Comparison of ENCODE assay signal across 1 cellular context in the genomic region with DNA sequence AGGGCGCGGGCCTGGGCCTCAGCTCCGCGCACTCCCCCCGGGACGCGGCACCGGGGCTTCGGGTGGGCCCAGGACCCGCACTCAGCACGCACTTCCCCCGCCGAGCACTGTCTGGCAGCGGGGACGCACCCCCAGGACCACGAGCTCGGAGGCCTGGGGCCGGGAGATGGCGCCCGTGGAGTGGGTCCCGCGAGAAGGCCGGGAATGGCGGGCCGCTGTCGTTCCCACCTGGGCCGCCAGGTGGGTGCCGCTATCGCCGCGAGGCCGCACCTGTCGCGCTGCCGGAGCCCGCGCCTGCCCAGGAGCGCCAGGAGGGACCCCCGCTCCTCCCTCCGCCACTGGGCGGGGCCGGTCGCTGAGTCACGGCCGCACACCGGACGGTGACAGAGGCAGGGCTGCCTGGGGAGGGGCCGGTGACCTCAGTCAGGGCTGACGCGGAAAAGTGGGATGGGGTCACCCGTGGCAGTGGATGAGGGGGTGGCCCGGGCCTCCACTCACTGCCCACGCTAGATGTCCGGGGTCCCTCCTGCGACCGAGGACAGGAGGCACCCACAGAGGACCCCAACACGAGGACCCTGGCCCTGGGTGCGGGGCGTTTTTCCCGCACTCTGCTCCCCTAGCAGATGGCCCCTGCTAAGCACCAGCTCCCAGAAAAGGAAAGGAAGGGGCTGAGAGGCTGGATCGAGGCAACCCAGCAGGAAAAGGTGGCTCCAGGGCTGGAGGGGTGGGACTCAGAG.
TF ChIP-seq lines count a peak whose summit lies in the region.

No MANE protein-coding gene starts in this region.

TF ChIP-seq in K562, 482 proteins besides CTCF, POLR2A, EP300 and RAD21 (continued from another document and continues in another):
- TF ChIP-seq, protein P1, sequence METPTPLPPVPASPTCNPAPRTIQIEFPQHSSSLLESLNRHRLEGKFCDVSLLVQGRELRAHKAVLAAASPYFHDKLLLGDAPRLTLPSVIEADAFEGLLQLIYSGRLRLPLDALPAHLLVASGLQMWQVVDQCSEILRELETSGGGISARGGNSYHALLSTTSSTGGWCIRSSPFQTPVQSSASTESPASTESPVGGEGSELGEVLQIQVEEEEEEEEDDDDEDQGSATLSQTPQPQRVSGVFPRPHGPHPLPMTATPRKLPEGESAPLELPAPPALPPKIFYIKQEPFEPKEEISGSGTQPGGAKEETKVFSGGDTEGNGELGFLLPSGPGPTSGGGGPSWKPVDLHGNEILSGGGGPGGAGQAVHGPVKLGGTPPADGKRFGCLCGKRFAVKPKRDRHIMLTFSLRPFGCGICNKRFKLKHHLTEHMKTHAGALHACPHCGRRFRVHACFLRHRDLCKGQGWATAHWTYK (CRISPR knock-in tag; IDR thresholded peaks at IDR 0.05), result no peak; the same call in 1 of the 2 replicates
- TF ChIP-seq ZFPM2 (CRISPR knock-in tag; IDR thresholded peaks at IDR 0.05) (no peak), NFIC (IDR thresholded peaks at IDR 0.05) (no peak), DIDO1 (tag; IDR thresholded peaks at IDR 0.05; ENCODE audit: low read depth) (no peak), SMARCA5 (IDR thresholded peaks at IDR 0.05) (no peak), STAG1 (CRISPR knock-in tag; IDR thresholded peaks at IDR 0.05; ENCODE audit: borderline replicate concordance) (0 out of 2 replicates have a peak, but pooled peaks have one; percentile 6), BMI1 (IDR thresholded peaks at IDR 0.05; ENCODE audit: low read length) (no peak), PTRF (tag; IDR thresholded peaks at IDR 0.05) (no peak), SRF (CRISPR knock-in tag; IDR thresholded peaks at IDR 0.05) (no peak), ZNF644 (tag; IDR thresholded peaks at IDR 0.05; ENCODE audit: low read depth) (no peak), MECOM (CRISPR knock-in tag; IDR thresholded peaks at IDR 0.05) (no peak), ZNF217 (CRISPR knock-in tag; IDR thresholded peaks at IDR 0.05) (no peak), NR2C2 (CRISPR knock-in tag; IDR thresholded peaks at IDR 0.05) (no peak), NR2C2 (tag; IDR thresholded peaks at IDR 0.05) (no peak), SMC3 (conservative IDR thresholded peaks at IDR 0.05; ENCODE audit: insufficient read depth, low read depth, low read length) (no peak), TAF9B (IDR thresholded peaks at IDR 0.05; ENCODE audit: partially characterized antibody) (no peak), ASH1L (IDR thresholded peaks at IDR 0.05; ENCODE audit: borderline replicate concordance, low read depth, partially characterized antibody) (no peak), C11orf30 (IDR thresholded peaks at IDR 0.05; ENCODE audit: low read depth) (peak; percentile 77), WHSC1 (IDR thresholded peaks at IDR 0.05; ENCODE audit: low read length) (no peak), ZBTB1 (CRISPR knock-in tag; IDR thresholded peaks at IDR 0.05; ENCODE audit: borderline replicate concordance, low read depth) (no peak; the same call in 1 of the 2 replicates), PCBP1 (IDR thresholded peaks at IDR 0.05; ENCODE audit: low read depth, low read length, poor library complexity, severe bottlenecking) (peak; percentile 75), ZBTB17 (CRISPR knock-in tag; IDR thresholded peaks at IDR 0.05) (no peak), SIRT6 (IDR thresholded peaks at IDR 0.05; ENCODE audit: low read depth, low read length) (no peak), LEF1 (IDR thresholded peaks at IDR 0.05) (no peak), TEAD4 (IDR thresholded peaks at IDR 0.05; ENCODE audit: low read length) (no peak), TEAD4 (CRISPR knock-in tag; IDR thresholded peaks at IDR 0.05; ENCODE audit: borderline replicate concordance) (no peak), HDAC8 (tag; IDR thresholded peaks at IDR 0.05) (no peak), RBM22 (IDR thresholded peaks at IDR 0.05; ENCODE audit: low read depth, low read length, poor library complexity, severe bottlenecking) (no peak), ZNF354B (CRISPR knock-in tag; IDR thresholded peaks at IDR 0.05) (no peak), ELF1 (tag; IDR thresholded peaks at IDR 0.05) (no peak)
- TF ChIP-seq, protein P2, sequence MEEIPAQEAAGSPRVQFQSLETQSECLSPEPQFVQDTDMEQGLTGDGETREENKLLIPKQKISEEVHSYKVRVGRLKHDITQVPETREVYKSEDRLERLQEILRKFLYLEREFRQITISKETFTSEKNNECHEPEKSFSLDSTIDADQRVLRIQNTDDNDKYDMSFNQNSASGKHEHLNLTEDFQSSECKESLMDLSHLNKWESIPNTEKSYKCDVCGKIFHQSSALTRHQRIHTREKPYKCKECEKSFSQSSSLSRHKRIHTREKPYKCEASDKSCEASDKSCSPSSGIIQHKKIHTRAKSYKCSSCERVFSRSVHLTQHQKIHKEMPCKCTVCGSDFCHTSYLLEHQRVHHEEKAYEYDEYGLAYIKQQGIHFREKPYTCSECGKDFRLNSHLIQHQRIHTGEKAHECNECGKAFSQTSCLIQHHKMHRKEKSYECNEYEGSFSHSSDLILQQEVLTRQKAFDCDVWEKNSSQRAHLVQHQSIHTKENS (CRISPR knock-in tag; IDR thresholded peaks at IDR 0.05), result no peak
- TF ChIP-seq, protein P3, sequence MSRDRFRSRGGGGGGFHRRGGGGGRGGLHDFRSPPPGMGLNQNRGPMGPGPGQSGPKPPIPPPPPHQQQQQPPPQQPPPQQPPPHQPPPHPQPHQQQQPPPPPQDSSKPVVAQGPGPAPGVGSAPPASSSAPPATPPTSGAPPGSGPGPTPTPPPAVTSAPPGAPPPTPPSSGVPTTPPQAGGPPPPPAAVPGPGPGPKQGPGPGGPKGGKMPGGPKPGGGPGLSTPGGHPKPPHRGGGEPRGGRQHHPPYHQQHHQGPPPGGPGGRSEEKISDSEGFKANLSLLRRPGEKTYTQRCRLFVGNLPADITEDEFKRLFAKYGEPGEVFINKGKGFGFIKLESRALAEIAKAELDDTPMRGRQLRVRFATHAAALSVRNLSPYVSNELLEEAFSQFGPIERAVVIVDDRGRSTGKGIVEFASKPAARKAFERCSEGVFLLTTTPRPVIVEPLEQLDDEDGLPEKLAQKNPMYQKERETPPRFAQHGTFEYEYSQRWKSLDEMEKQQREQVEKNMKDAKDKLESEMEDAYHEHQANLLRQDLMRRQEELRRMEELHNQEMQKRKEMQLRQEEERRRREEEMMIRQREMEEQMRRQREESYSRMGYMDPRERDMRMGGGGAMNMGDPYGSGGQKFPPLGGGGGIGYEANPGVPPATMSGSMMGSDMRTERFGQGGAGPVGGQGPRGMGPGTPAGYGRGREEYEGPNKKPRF (IDR thresholded peaks at IDR 0.05; ENCODE audit: low read depth, low read length), result no peak
- TF ChIP-seq, protein P4, sequence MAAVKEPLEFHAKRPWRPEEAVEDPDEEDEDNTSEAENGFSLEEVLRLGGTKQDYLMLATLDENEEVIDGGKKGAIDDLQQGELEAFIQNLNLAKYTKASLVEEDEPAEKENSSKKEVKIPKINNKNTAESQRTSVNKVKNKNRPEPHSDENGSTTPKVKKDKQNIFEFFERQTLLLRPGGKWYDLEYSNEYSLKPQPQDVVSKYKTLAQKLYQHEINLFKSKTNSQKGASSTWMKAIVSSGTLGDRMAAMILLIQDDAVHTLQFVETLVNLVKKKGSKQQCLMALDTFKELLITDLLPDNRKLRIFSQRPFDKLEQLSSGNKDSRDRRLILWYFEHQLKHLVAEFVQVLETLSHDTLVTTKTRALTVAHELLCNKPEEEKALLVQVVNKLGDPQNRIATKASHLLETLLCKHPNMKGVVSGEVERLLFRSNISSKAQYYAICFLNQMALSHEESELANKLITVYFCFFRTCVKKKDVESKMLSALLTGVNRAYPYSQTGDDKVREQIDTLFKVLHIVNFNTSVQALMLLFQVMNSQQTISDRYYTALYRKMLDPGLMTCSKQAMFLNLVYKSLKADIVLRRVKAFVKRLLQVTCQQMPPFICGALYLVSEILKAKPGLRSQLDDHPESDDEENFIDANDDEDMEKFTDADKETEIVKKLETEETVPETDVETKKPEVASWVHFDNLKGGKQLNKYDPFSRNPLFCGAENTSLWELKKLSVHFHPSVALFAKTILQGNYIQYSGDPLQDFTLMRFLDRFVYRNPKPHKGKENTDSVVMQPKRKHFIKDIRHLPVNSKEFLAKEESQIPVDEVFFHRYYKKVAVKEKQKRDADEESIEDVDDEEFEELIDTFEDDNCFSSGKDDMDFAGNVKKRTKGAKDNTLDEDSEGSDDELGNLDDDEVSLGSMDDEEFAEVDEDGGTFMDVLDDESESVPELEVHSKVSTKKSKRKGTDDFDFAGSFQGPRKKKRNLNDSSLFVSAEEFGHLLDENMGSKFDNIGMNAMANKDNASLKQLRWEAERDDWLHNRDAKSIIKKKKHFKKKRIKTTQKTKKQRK (IDR thresholded peaks at IDR 0.05; ENCODE audit: borderline replicate concordance, low read depth, low read length), result no peak
- TF ChIP-seq, protein P5, sequence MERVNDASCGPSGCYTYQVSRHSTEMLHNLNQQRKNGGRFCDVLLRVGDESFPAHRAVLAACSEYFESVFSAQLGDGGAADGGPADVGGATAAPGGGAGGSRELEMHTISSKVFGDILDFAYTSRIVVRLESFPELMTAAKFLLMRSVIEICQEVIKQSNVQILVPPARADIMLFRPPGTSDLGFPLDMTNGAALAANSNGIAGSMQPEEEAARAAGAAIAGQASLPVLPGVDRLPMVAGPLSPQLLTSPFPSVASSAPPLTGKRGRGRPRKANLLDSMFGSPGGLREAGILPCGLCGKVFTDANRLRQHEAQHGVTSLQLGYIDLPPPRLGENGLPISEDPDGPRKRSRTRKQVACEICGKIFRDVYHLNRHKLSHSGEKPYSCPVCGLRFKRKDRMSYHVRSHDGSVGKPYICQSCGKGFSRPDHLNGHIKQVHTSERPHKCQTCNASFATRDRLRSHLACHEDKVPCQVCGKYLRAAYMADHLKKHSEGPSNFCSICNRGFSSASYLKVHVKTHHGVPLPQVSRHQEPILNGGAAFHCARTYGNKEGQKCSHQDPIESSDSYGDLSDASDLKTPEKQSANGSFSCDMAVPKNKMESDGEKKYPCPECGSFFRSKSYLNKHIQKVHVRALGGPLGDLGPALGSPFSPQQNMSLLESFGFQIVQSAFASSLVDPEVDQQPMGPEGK (CRISPR knock-in tag; IDR thresholded peaks at IDR 0.05; ENCODE audit: borderline replicate concordance), result no peak
- TF ChIP-seq, protein P6, sequence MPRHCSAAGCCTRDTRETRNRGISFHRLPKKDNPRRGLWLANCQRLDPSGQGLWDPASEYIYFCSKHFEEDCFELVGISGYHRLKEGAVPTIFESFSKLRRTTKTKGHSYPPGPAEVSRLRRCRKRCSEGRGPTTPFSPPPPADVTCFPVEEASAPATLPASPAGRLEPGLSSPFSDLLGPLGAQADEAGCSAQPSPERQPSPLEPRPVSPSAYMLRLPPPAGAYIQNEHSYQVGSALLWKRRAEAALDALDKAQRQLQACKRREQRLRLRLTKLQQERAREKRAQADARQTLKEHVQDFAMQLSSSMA (CRISPR knock-in tag; IDR thresholded peaks at IDR 0.05), result 0 out of 2 replicates have a peak, but pooled peaks have one; percentile 40
- TF ChIP-seq, protein P7, sequence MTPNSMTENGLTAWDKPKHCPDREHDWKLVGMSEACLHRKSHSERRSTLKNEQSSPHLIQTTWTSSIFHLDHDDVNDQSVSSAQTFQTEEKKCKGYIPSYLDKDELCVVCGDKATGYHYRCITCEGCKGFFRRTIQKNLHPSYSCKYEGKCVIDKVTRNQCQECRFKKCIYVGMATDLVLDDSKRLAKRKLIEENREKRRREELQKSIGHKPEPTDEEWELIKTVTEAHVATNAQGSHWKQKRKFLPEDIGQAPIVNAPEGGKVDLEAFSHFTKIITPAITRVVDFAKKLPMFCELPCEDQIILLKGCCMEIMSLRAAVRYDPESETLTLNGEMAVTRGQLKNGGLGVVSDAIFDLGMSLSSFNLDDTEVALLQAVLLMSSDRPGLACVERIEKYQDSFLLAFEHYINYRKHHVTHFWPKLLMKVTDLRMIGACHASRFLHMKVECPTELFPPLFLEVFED (CRISPR knock-in tag; conservative IDR thresholded peaks at IDR 0.05), result no peak
- TF ChIP-seq, protein P8, sequence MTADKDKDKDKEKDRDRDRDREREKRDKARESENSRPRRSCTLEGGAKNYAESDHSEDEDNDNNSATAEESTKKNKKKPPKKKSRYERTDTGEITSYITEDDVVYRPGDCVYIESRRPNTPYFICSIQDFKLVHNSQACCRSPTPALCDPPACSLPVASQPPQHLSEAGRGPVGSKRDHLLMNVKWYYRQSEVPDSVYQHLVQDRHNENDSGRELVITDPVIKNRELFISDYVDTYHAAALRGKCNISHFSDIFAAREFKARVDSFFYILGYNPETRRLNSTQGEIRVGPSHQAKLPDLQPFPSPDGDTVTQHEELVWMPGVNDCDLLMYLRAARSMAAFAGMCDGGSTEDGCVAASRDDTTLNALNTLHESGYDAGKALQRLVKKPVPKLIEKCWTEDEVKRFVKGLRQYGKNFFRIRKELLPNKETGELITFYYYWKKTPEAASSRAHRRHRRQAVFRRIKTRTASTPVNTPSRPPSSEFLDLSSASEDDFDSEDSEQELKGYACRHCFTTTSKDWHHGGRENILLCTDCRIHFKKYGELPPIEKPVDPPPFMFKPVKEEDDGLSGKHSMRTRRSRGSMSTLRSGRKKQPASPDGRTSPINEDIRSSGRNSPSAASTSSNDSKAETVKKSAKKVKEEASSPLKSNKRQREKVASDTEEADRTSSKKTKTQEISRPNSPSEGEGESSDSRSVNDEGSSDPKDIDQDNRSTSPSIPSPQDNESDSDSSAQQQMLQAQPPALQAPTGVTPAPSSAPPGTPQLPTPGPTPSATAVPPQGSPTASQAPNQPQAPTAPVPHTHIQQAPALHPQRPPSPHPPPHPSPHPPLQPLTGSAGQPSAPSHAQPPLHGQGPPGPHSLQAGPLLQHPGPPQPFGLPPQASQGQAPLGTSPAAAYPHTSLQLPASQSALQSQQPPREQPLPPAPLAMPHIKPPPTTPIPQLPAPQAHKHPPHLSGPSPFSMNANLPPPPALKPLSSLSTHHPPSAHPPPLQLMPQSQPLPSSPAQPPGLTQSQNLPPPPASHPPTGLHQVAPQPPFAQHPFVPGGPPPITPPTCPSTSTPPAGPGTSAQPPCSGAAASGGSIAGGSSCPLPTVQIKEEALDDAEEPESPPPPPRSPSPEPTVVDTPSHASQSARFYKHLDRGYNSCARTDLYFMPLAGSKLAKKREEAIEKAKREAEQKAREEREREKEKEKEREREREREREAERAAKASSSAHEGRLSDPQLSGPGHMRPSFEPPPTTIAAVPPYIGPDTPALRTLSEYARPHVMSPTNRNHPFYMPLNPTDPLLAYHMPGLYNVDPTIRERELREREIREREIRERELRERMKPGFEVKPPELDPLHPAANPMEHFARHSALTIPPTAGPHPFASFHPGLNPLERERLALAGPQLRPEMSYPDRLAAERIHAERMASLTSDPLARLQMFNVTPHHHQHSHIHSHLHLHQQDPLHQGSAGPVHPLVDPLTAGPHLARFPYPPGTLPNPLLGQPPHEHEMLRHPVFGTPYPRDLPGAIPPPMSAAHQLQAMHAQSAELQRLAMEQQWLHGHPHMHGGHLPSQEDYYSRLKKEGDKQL (CRISPR knock-in tag; IDR thresholded peaks at IDR 0.05; ENCODE audit: borderline replicate concordance), result no peak
- TF ChIP-seq, protein P9, sequence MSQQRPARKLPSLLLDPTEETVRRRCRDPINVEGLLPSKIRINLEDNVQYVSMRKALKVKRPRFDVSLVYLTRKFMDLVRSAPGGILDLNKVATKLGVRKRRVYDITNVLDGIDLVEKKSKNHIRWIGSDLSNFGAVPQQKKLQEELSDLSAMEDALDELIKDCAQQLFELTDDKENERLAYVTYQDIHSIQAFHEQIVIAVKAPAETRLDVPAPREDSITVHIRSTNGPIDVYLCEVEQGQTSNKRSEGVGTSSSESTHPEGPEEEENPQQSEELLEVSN (IDR thresholded peaks at IDR 0.05; ENCODE audit: borderline replicate concordance in 1 of 2, extremely low read depth in 1 of 2, insufficient read depth in 1 of 2, insufficient read length in 1 of 2, low read depth in 1 of 2, low read length in 1 of 2, poor library complexity in 1 of 2, severe bottlenecking in 1 of 2), result peak in 1 of 2 experiments; percentile 83
